1 cellular context compared by ENCODE assay signal in the genomic region with DNA sequence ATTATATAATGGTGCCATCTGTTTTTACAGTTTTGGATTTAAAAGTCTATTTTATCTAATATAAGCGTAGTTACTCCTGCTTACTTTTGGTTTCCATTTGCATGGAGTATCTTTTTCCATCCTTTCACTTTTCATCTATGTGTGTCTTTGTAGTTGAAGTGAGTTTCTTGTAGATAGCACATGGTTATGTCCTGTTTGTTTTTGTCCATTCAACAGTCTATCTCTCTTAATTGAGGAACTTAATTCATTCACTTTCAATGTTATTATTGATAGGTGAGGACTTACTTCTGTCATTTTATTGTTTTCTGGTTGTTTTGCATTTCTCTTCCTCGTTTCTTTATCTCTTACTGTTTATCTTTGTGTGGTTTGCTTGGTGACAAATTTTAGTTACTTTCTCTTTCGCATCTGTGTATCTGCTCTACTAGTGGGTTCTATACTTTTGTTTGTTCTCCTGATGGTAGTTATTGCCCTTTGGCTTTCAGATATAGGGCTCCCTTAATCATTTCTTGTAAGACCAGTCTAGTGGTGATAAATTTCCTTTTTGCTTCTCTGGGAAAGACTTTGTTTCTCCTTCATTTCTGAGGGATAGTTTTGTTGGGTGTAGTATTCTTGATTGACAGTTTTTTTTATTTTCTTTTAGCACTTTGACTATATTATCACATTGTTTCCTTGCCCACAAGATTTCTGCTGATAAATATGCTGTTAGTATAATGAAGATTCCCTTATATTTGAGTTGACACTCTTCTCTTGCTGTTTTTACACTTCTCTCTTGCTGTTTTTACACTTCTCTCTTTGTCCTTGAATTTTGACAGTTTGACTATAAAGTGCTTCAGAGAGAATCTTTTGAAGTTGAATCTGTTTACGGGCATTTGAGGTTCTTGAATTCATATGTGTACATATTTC.
TF ChIP-seq lines count a peak whose summit lies in the region.

No MANE protein-coding gene starts in this region.

TF ChIP-seq in GM23338, 12 proteins besides CTCF, POLR2A, EP300 and RAD21:
- TF ChIP-seq, protein P1, sequence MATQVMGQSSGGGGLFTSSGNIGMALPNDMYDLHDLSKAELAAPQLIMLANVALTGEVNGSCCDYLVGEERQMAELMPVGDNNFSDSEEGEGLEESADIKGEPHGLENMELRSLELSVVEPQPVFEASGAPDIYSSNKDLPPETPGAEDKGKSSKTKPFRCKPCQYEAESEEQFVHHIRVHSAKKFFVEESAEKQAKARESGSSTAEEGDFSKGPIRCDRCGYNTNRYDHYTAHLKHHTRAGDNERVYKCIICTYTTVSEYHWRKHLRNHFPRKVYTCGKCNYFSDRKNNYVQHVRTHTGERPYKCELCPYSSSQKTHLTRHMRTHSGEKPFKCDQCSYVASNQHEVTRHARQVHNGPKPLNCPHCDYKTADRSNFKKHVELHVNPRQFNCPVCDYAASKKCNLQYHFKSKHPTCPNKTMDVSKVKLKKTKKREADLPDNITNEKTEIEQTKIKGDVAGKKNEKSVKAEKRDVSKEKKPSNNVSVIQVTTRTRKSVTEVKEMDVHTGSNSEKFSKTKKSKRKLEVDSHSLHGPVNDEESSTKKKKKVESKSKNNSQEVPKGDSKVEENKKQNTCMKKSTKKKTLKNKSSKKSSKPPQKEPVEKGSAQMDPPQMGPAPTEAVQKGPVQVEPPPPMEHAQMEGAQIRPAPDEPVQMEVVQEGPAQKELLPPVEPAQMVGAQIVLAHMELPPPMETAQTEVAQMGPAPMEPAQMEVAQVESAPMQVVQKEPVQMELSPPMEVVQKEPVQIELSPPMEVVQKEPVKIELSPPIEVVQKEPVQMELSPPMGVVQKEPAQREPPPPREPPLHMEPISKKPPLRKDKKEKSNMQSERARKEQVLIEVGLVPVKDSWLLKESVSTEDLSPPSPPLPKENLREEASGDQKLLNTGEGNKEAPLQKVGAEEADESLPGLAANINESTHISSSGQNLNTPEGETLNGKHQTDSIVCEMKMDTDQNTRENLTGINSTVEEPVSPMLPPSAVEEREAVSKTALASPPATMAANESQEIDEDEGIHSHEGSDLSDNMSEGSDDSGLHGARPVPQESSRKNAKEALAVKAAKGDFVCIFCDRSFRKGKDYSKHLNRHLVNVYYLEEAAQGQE (IDR thresholded peaks at IDR 0.05; ENCODE audit: unreplicated experiment) = no peak
- TF ChIP-seq EZH2phosphoT487 (IDR thresholded peaks at IDR 0.05; ENCODE audit: unreplicated experiment) (no peak), ZNF331 (CRISPR knock-in tag; IDR thresholded peaks at IDR 0.05; ENCODE audit: low read depth) (no peak), CREB1 (CRISPR knock-in tag; IDR thresholded peaks at IDR 0.05; ENCODE audit: low read depth) (no peak), NANOG (IDR thresholded peaks at IDR 0.05; ENCODE audit: borderline replicate concordance) (no peak), STAT1 (IDR thresholded peaks at IDR 0.05; ENCODE audit: unreplicated experiment) (no peak), ZNF114 (CRISPR knock-in tag; IDR thresholded peaks at IDR 0.05) (no peak), JUNB (IDR thresholded peaks at IDR 0.05; ENCODE audit: unreplicated experiment) (no peak), POLR2AphosphoS5 (IDR thresholded peaks at IDR 0.05; ENCODE audit: low read depth) (no peak), EZH2 (IDR thresholded peaks at IDR 0.05; ENCODE audit: low read depth, unreplicated experiment) (no peak)
- TF ChIP-seq, protein P2, sequence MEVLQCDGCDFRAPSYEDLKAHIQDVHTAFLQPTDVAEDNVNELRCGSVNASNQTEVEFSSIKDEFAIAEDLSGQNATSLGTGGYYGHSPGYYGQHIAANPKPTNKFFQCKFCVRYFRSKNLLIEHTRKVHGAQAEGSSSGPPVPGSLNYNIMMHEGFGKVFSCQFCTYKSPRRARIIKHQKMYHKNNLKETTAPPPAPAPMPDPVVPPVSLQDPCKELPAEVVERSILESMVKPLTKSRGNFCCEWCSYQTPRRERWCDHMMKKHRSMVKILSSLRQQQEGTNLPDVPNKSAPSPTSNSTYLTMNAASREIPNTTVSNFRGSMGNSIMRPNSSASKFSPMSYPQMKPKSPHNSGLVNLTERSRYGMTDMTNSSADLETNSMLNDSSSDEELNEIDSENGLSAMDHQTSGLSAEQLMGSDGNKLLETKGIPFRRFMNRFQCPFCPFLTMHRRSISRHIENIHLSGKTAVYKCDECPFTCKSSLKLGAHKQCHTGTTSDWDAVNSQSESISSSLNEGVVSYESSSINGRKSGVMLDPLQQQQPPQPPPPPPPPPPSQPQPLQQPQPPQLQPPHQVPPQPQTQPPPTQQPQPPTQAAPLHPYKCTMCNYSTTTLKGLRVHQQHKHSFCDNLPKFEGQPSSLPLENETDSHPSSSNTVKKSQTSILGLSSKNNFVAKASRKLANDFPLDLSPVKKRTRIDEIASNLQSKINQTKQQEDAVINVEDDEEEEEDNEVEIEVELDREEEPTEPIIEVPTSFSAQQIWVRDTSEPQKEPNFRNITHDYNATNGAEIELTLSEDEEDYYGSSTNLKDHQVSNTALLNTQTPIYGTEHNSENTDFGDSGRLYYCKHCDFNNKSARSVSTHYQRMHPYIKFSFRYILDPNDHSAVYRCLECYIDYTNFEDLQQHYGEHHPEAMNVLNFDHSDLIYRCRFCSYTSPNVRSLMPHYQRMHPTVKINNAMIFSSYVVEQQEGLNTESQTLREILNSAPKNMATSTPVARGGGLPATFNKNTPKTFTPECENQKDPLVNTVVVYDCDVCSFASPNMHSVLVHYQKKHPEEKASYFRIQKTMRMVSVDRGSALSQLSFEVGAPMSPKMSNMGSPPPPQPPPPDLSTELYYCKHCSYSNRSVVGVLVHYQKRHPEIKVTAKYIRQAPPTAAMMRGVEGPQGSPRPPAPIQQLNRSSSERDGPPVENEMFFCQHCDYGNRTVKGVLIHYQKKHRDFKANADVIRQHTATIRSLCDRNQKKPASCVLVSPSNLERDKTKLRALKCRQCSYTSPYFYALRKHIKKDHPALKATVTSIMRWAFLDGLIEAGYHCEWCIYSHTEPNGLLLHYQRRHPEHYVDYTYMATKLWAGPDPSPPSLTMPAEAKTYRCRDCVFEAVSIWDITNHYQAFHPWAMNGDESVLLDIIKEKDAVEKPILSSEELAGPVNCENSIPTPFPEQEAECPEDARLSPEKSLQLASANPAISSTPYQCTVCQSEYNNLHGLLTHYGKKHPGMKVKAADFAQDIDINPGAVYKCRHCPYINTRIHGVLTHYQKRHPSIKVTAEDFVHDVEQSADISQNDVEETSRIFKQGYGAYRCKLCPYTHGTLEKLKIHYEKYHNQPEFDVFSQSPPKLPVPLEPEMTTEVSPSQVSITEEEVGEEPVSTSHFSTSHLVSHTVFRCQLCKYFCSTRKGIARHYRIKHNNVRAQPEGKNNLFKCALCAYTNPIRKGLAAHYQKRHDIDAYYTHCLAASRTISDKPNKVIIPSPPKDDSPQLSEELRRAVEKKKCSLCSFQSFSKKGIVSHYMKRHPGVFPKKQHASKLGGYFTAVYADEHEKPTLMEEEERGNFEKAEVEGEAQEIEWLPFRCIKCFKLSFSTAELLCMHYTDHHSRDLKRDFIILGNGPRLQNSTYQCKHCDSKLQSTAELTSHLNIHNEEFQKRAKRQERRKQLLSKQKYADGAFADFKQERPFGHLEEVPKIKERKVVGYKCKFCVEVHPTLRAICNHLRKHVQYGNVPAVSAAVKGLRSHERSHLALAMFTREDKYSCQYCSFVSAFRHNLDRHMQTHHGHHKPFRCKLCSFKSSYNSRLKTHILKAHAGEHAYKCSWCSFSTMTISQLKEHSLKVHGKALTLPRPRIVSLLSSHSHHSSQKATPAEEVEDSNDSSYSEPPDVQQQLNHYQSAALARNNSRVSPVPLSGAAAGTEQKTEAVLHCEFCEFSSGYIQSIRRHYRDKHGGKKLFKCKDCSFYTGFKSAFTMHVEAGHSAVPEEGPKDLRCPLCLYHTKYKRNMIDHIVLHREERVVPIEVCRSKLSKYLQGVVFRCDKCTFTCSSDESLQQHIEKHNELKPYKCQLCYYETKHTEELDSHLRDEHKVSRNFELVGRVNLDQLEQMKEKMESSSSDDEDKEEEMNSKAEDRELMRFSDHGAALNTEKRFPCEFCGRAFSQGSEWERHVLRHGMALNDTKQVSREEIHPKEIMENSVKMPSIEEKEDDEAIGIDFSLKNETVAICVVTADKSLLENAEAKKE (CRISPR knock-in tag; IDR thresholded peaks at IDR 0.05) = no peak
- TF ChIP-seq, protein P3, sequence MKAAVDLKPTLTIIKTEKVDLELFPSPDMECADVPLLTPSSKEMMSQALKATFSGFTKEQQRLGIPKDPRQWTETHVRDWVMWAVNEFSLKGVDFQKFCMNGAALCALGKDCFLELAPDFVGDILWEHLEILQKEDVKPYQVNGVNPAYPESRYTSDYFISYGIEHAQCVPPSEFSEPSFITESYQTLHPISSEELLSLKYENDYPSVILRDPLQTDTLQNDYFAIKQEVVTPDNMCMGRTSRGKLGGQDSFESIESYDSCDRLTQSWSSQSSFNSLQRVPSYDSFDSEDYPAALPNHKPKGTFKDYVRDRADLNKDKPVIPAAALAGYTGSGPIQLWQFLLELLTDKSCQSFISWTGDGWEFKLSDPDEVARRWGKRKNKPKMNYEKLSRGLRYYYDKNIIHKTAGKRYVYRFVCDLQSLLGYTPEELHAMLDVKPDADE (IDR thresholded peaks at IDR 0.05) = no peak
